ENCODE assay signal across 1 cellular context in the genomic region with DNA sequence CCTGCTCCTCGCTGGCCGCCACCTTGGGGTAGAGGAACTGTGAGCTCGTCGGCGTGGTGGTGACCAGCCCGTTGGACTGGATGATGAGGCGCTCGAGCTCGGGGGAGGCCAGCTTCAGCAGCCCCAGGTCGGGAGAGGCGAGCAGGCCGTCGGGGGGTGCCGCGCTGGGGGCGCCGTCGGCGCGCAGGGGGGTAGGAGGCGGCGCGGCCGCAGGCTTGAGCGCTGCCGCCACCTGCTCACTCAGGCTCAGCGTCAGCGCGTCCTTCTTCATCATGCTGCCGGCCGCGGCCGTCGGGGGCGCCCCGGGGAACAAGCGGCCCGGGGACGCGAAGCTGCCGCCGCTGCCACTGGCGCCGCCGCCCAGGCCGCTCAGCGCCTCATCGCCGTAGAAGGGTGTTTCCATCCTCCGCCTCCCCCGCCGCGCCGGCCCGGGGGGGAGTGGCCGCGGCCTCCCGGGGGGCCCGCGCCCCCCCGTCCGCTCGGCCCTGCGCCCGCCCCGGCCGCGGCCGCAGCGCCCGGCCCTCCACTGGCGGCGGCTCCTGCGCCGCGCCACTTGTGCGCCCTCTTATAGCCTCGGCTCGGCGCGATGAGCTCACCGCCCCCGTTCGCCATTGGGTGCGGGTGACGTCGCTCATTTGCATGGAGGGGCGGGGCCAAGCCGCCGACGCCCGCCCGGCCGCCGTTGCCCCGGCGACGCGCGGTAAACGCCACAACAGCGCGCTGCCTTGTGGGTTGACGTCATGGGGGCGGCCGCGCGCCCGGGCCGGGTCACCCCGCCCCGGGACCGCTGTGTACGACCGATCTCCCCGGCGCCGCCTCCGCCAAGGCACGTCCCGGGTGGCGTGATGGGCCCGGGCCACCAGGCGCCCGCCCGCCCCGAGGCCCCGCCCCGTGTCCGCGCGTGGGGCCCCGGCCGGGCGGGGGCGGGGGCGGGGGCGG.
TF ChIP-seq lines count a peak whose summit lies in the region.

A gene (minus strand): TSS at position 541 of the 939 bp plus-strand sequence. CDS start 138 bp downstream, at position 403.

TF ChIP-seq in HepG2, 621 proteins besides CTCF, POLR2A, EP300 and RAD21 (continued from another document and continues in another):
- TF ChIP-seq, protein P1, sequence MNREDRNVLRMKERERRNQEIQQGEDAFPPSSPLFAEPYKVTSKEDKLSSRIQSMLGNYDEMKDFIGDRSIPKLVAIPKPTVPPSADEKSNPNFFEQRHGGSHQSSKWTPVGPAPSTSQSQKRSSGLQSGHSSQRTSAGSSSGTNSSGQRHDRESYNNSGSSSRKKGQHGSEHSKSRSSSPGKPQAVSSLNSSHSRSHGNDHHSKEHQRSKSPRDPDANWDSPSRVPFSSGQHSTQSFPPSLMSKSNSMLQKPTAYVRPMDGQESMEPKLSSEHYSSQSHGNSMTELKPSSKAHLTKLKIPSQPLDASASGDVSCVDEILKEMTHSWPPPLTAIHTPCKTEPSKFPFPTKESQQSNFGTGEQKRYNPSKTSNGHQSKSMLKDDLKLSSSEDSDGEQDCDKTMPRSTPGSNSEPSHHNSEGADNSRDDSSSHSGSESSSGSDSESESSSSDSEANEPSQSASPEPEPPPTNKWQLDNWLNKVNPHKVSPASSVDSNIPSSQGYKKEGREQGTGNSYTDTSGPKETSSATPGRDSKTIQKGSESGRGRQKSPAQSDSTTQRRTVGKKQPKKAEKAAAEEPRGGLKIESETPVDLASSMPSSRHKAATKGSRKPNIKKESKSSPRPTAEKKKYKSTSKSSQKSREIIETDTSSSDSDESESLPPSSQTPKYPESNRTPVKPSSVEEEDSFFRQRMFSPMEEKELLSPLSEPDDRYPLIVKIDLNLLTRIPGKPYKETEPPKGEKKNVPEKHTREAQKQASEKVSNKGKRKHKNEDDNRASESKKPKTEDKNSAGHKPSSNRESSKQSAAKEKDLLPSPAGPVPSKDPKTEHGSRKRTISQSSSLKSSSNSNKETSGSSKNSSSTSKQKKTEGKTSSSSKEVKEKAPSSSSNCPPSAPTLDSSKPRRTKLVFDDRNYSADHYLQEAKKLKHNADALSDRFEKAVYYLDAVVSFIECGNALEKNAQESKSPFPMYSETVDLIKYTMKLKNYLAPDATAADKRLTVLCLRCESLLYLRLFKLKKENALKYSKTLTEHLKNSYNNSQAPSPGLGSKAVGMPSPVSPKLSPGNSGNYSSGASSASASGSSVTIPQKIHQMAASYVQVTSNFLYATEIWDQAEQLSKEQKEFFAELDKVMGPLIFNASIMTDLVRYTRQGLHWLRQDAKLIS (CRISPR knock-in tag; IDR thresholded peaks at IDR 0.05), result no peak; the same call in 1 of the 2 replicates
- TF ChIP-seq EHMT2 (IDR thresholded peaks at IDR 0.05; ENCODE audit: borderline replicate concordance, low read depth, low read length) (no peak), KDM3A (CRISPR knock-in tag; IDR thresholded peaks at IDR 0.05; ENCODE audit: low read depth) (no peak), SIX1 (CRISPR knock-in tag; IDR thresholded peaks at IDR 0.05; ENCODE audit: borderline replicate concordance) (no peak), MED8 (CRISPR knock-in tag; IDR thresholded peaks at IDR 0.05; ENCODE audit: insufficient replicate concordance) (no peak), CCDC6 (CRISPR knock-in tag; IDR thresholded peaks at IDR 0.05) (peak; percentile 69), NFIB (CRISPR knock-in tag; IDR thresholded peaks at IDR 0.05; ENCODE audit: borderline replicate concordance) (no peak), ZSCAN21 (CRISPR knock-in tag; IDR thresholded peaks at IDR 0.05; ENCODE audit: borderline replicate concordance) (peak; percentile 54; the same call in 1 of the 2 replicates), ZNF7 (CRISPR knock-in tag; IDR thresholded peaks at IDR 0.05) (peak; percentile 77), HOXA9 (CRISPR knock-in tag; IDR thresholded peaks at IDR 0.05; ENCODE audit: borderline replicate concordance) (peak; percentile 71; the same call in 1 of the 2 replicates), ARNT2 (CRISPR knock-in tag; IDR thresholded peaks at IDR 0.05; ENCODE audit: low read depth) (peak; percentile 88), ZFY (CRISPR knock-in tag; IDR thresholded peaks at IDR 0.05) (peak; percentile 75), NONO (IDR thresholded peaks at IDR 0.05) (no peak), NONO (CRISPR knock-in tag; conservative IDR thresholded peaks at IDR 0.05) (0 out of 2 replicates have a peak, but pooled peaks have one; percentile 34), MEIS2 (CRISPR knock-in tag; IDR thresholded peaks at IDR 0.05) (no peak; the same call in none of the 2 replicates), ZNF451 (CRISPR knock-in tag; IDR thresholded peaks at IDR 0.05) (no peak), ZNF780A (CRISPR knock-in tag; IDR thresholded peaks at IDR 0.05) (no peak), DMAP1 (CRISPR knock-in tag; IDR thresholded peaks at IDR 0.05) (no peak), ZFP90 (CRISPR knock-in tag; IDR thresholded peaks at IDR 0.05; ENCODE audit: borderline replicate concordance) (no peak; the same call in 1 of the 2 replicates), ZNF766 (CRISPR knock-in tag; IDR thresholded peaks at IDR 0.05; ENCODE audit: borderline replicate concordance) (no peak), BHLHE40 (IDR thresholded peaks at IDR 0.05; ENCODE audit: low read length) (peak; percentile 5; the same call in 1 of the 2 replicates), PLRG1 (conservative IDR thresholded peaks at IDR 0.05) (no peak), JUNB (CRISPR knock-in tag; IDR thresholded peaks at IDR 0.05; ENCODE audit: borderline replicate concordance) (no peak), ZNF180 (CRISPR knock-in tag; IDR thresholded peaks at IDR 0.05; ENCODE audit: borderline replicate concordance, low read depth) (no peak), ZNF264 (CRISPR knock-in tag; IDR thresholded peaks at IDR 0.05) (no peak), ZNF274 (CRISPR knock-in tag; IDR thresholded peaks at IDR 0.05) (no peak), SIN3B (IDR thresholded peaks at IDR 0.05; ENCODE audit: low read length) (no peak), RFX3 (CRISPR knock-in tag; IDR thresholded peaks at IDR 0.05) (peak; percentile 85), ZNF790 (CRISPR knock-in tag; IDR thresholded peaks at IDR 0.05; ENCODE audit: borderline replicate concordance) (peak; percentile 58; the same call in 1 of the 2 replicates), SRF (IDR thresholded peaks at IDR 0.05; ENCODE audit: low read depth, low read length) (no peak), SOX5 (CRISPR knock-in tag; IDR thresholded peaks at IDR 0.05; ENCODE audit: borderline replicate concordance) (no peak)
- TF ChIP-seq, protein P2, sequence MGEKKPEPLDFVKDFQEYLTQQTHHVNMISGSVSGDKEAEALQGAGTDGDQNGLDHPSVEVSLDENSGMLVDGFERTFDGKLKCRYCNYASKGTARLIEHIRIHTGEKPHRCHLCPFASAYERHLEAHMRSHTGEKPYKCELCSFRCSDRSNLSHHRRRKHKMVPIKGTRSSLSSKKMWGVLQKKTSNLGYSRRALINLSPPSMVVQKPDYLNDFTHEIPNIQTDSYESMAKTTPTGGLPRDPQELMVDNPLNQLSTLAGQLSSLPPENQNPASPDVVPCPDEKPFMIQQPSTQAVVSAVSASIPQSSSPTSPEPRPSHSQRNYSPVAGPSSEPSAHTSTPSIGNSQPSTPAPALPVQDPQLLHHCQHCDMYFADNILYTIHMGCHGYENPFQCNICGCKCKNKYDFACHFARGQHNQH (CRISPR knock-in tag; IDR thresholded peaks at IDR 0.05), result 0 out of 2 replicates have a peak, but pooled peaks have one; percentile 9
- TF ChIP-seq, protein P3, sequence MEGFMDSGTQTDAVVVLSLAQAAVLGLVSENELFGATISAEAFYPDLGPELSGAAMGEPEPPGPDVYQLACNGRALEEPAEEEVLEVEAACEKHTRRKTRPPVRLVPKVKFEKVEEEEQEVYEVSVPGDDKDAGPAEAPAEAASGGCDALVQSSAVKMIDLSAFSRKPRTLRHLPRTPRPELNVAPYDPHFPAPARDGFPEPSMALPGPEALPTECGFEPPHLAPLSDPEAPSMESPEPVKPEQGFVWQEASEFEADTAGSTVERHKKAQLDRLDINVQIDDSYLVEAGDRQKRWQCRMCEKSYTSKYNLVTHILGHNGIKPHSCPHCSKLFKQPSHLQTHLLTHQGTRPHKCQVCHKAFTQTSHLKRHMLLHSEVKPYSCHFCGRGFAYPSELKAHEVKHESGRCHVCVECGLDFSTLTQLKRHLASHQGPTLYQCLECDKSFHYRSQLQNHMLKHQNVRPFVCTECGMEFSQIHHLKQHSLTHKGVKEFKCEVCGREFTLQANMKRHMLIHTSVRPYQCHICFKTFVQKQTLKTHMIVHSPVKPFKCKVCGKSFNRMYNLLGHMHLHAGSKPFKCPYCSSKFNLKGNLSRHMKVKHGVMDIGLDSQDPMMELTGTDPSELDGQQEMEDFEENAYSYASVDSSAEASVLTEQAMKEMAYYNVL (CRISPR knock-in tag; IDR thresholded peaks at IDR 0.05; ENCODE audit: borderline replicate concordance), result no peak
- TF ChIP-seq, protein P4, sequence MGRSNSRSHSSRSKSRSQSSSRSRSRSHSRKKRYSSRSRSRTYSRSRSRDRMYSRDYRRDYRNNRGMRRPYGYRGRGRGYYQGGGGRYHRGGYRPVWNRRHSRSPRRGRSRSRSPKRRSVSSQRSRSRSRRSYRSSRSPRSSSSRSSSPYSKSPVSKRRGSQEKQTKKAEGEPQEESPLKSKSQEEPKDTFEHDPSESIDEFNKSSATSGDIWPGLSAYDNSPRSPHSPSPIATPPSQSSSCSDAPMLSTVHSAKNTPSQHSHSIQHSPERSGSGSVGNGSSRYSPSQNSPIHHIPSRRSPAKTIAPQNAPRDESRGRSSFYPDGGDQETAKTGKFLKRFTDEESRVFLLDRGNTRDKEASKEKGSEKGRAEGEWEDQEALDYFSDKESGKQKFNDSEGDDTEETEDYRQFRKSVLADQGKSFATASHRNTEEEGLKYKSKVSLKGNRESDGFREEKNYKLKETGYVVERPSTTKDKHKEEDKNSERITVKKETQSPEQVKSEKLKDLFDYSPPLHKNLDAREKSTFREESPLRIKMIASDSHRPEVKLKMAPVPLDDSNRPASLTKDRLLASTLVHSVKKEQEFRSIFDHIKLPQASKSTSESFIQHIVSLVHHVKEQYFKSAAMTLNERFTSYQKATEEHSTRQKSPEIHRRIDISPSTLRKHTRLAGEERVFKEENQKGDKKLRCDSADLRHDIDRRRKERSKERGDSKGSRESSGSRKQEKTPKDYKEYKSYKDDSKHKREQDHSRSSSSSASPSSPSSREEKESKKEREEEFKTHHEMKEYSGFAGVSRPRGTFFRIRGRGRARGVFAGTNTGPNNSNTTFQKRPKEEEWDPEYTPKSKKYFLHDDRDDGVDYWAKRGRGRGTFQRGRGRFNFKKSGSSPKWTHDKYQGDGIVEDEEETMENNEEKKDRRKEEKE (IDR thresholded peaks at IDR 0.05), result no peak
- TF ChIP-seq, protein P5, sequence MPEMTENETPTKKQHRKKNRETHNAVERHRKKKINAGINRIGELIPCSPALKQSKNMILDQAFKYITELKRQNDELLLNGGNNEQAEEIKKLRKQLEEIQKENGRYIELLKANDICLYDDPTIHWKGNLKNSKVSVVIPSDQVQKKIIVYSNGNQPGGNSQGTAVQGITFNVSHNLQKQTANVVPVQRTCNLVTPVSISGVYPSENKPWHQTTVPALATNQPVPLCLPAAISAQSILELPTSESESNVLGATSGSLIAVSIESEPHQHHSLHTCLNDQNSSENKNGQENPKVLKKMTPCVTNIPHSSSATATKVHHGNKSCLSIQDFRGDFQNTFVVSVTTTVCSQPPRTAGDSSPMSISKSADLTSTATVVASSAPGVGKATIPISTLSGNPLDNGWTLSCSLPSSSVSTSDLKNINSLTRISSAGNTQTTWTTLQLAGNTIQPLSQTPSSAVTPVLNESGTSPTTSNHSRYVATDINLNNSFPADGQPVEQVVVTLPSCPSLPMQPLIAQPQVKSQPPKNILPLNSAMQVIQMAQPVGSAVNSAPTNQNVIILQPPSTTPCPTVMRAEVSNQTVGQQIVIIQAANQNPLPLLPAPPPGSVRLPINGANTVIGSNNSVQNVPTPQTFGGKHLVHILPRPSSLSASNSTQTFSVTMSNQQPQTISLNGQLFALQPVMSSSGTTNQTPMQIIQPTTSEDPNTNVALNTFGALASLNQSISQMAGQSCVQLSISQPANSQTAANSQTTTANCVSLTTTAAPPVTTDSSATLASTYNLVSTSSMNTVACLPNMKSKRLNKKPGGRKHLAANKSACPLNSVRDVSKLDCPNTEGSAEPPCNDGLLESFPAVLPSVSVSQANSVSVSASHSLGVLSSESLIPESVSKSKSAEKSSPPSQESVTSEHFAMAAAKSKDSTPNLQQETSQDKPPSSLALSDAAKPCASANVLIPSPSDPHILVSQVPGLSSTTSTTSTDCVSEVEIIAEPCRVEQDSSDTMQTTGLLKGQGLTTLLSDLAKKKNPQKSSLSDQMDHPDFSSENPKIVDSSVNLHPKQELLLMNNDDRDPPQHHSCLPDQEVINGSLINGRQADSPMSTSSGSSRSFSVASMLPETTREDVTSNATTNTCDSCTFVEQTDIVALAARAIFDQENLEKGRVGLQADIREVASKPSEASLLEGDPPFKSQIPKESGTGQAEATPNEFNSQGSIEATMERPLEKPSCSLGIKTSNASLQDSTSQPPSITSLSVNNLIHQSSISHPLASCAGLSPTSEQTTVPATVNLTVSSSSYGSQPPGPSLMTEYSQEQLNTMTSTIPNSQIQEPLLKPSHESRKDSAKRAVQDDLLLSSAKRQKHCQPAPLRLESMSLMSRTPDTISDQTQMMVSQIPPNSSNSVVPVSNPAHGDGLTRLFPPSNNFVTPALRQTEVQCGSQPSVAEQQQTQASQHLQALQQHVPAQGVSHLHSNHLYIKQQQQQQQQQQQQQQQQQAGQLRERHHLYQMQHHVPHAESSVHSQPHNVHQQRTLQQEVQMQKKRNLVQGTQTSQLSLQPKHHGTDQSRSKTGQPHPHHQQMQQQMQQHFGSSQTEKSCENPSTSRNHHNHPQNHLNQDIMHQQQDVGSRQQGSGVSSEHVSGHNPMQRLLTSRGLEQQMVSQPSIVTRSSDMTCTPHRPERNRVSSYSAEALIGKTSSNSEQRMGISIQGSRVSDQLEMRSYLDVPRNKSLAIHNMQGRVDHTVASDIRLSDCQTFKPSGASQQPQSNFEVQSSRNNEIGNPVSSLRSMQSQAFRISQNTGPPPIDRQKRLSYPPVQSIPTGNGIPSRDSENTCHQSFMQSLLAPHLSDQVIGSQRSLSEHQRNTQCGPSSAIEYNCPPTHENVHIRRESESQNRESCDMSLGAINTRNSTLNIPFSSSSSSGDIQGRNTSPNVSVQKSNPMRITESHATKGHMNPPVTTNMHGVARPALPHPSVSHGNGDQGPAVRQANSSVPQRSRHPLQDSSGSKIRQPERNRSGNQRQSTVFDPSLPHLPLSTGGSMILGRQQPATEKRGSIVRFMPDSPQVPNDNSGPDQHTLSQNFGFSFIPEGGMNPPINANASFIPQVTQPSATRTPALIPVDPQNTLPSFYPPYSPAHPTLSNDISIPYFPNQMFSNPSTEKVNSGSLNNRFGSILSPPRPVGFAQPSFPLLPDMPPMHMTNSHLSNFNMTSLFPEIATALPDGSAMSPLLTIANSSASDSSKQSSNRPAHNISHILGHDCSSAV (CRISPR knock-in tag; IDR thresholded peaks at IDR 0.05; ENCODE audit: borderline replicate concordance), result no peak
- TF ChIP-seq, protein P6, sequence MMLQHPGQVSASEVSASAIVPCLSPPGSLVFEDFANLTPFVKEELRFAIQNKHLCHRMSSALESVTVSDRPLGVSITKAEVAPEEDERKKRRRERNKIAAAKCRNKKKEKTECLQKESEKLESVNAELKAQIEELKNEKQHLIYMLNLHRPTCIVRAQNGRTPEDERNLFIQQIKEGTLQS (CRISPR knock-in tag; IDR thresholded peaks at IDR 0.05), result peak; percentile 24; the same call in 1 of the 2 replicates
